8 cellular contexts compared by ENCODE assay signal in genomic region chr9:128818099-128818838, GRCh38. TPM values are rescaled to one million over a fixed set of nuclear protein-coding genes. Genes with fewer than 3 reads are reported as not detected.
DNase-seq lines count a peak whose midpoint lies in the region; ATAC-seq and TF ChIP-seq lines count a peak whose summit lies in the region.

Gene ENDOG, plus strand, starts transcription at chr9:128818500. Its CDS starts 185 bp downstream, at chr9:128818685.

- H3K27me3 ChIP-seq in WERI-Rb-1 (ENCODE audit: insufficient read depth, low read depth, severe bottlenecking) (no peaks in the 10 kb centered on the region), mammary epithelial cell (ENCODE audit: insufficient read depth, low read length) (no peaks in the 10 kb centered on the region), iPS-20b (ENCODE audit: insufficient read depth, low read length) (no peaks in the 10 kb centered on the region)

- H3K27ac ChIP-seq in WERI-Rb-1 (peak within 1 kb of the TSS; percentile 82), mammary epithelial cell (ENCODE audit: insufficient read depth, low read depth, low read length) (peak within 1 kb of the TSS; percentile 41), iPS-20b (ENCODE audit: low read length) (no peak within 1 kb of the TSS), skin epidermis (peak within 1 kb of the TSS in 20 of 21 experiments; percentile 17 to 86 (median 78))

- H3K4me1 ChIP-seq in mammary epithelial cell (ENCODE audit: insufficient read depth, low read length) (peaks cover 16% of the 10 kb centered on the region), iPS-20b (ENCODE audit: insufficient read depth, low read length) (no peaks in the 10 kb centered on the region)

- H3K4me2 ChIP-seq in mammary epithelial cell (ENCODE audit: insufficient read depth, low read depth, low read length) = peak within 1 kb of the TSS; percentile 98

- CTCF ChIA-PET in mammary epithelial cell (lab: Charles Lee; ENCODE audit: low non-redundant PET) = interaction anchor here (0.5 to 1.1 kb wide), 9 partner anchors 12 to 210 kb away, joined by 3 to 8 read pairs (median 5); partner anchors contain the start of genes SH3GLB2 and SPOUT1

- intact Hi-C loops in mammary epithelial cell (cut with micrococcal nuclease) = loop anchor here (1.0 to 2.0 kb wide), 5 partner anchors 27 to 183 kb away; partner anchors contain the start of genes DYNC2I2 and ZER1

- peak; percentile 100 for DNase-seq in AG08395 (ENCODE audit: low spot score)
- DNase-seq in NCI-H2227 (lab: John Stamatoyannopoulos, UW; ENCODE audit: unreplicated experiment) = peak; percentile 98
- DNase-seq in WERI-Rb-1 = peak; percentile 99
- peak; percentile 93 for DNase-seq in mammary epithelial cell

- no peaks in the 10 kb centered on the region for H4K20me1 ChIP-seq in mammary epithelial cell (ENCODE audit: insufficient read depth, low read length)

- H3K9ac ChIP-seq in mammary epithelial cell (ENCODE audit: insufficient read depth, low read length) = peak within 1 kb of the TSS; percentile 74
- H3K9ac ChIP-seq in iPS-20b (ENCODE audit: low read depth, low read length) = no peak within 1 kb of the TSS; the same call in 1 of the 2 replicates

- peaks cover 16% of the 10 kb centered on the region for H3K79me2 ChIP-seq in mammary epithelial cell (ENCODE audit: insufficient read depth, low read length)

- in situ Hi-C loops in mammary epithelial cell (cut with MboI; ENCODE audit: low sequenced_read_pairs in 2 of 2) = no loop called here

- H3K36me3 ChIP-seq in WERI-Rb-1 (peaks cover 31% of the 10 kb centered on the region), mammary epithelial cell (ENCODE audit: insufficient read depth, low read length) (peaks cover 9% of the 10 kb centered on the region), iPS-20b (ENCODE audit: insufficient read depth, low read depth, low read length) (peaks cover 22% of the 10 kb centered on the region)

- ATAC-seq in GM18870 (IDR thresholded peaks at IDR 0.05; ENCODE audit: unreplicated experiment) (peak; percentile 79), HG03139 (IDR thresholded peaks at IDR 0.05; ENCODE audit: unreplicated experiment) (peak; percentile 85)

- BruUV-seq in mammary epithelial cell (replicated peaks; lab: Mats Ljungman, UMichigan) = TSS peak; percentile 37

- no peaks in the 10 kb centered on the region for H3K9me3 ChIP-seq in WERI-Rb-1 (ENCODE audit: severe bottlenecking)
- H3K9me3 ChIP-seq in mammary epithelial cell (replicated peaks; ENCODE audit: insufficient read depth, low read length) = no peaks in the 10 kb centered on the region
- H3K9me3 ChIP-seq in iPS-20b (ENCODE audit: insufficient read depth, low read depth, low read length) = no peaks in the 10 kb centered on the region

- WGBS in mammary epithelial cell (ENCODE audit: low coverage, missing lambda C conversion rate) = 1% methylated on average over 44 of the region's 70 CpGs

- H3K4me3 ChIP-seq in WERI-Rb-1 (ENCODE audit: low read depth, low read length) = peak within 1 kb of the TSS; percentile 72
- H3K4me3 ChIP-seq in mammary epithelial cell (replicated peaks in 1 of 3; ENCODE audit: insufficient read depth in 1 of 3, low read depth in 2 of 3, low read length in 3 of 3) = peak within 1 kb of the TSS; percentile 75 to 80 (median 76)
- peak within 1 kb of the TSS; percentile 67 for H3K4me3 ChIP-seq in iPS-20b (ENCODE audit: low read length)
- peak within 1 kb of the TSS; percentile 47 to 64 (median 61) for H3K4me3 ChIP-seq in skin epidermis

- dilution Hi-C loops in mammary epithelial cell (cut with HindIII; ENCODE audit: low sequenced_read_pairs) = no loop called here

- H2AFZ ChIP-seq in mammary epithelial cell (ENCODE audit: low read depth, low read length) = peak within 1 kb of the TSS; percentile 83

- TF ChIP-seq CTCF in WERI-Rb-1 (IDR thresholded peaks at IDR 0.05; ENCODE audit: low read depth, low read length) = peak; percentile 99
- TF ChIP-seq CTCF in mammary epithelial cell (conservative IDR thresholded peaks at IDR 0.05 in 1 of 2, IDR thresholded peaks at IDR 0.05 in 1 of 2; ENCODE audit: extremely low read depth in 1 of 2, insufficient read depth in 1 of 2, low read depth in 1 of 2, low read length in 2 of 2) = peak; percentile 96 to 99

RNA-seq across cellular contexts. Expression of gene ENDOG, which starts in this region (rescaled TPM):
- 10 to 100 TPM; 30.8 to 40.3 TPM for total RNA-seq in mammary epithelial cell
- polyA plus RNA-seq in mammary epithelial cell = 26.5 TPM
- 19.2 TPM for polyA minus RNA-seq in mammary epithelial cell
